In the genomic region with DNA sequence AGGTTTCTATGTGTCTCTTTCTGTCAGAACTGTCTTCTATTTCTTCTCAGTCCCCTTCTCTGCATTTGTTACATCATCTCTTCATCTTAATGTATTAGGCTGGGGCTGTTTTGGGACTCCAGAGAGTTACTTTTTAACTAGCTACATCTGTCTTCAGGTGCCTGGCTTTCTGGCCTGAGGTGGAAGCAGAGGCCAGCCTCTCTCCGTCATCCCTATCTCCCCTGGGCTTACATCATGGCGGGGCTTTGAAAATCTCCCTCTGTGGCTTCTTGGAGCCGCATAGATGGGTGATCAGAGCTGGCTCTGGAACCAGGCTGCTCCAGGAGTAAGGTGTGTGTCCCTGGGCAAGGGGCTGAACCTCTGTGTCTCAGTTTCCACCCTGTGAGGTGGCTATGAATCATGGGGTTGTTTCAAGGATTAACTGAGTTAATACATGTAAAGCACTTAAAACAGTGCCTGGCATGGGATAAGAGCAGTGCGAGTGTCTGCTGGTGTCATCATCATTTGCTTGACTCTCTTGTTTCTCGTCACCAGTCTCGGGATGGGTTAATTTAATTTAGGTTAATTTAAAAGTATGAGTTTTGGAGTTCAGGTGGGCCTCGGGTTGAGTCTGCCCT, we compare ENCODE assay signal across 8 cellular contexts. TPM values are rescaled to one million over a fixed set of nuclear protein-coding genes. Genes with fewer than 3 reads are reported as not detected.
DNase-seq lines count a peak whose midpoint lies in the region; ATAC-seq lines count a peak whose summit lies in the region.

No MANE protein-coding gene starts in this region.

- peaks cover 60% of the 10 kb centered on the region for H3K4me1 Mint-ChIP-seq in activated naive CD8-positive, alpha-beta T cell treated with anti-CD3 and anti-CD28 coated beads, Interleukin-2, amount 50 U/mL, for 24 hours
- H3K4me1 Mint-ChIP-seq in memory B cell = peaks cover 50% of the 10 kb centered on the region

- H3K27ac ChIP-seq in right cardiac atrium (ENCODE audit: low read length) = peak overlapping the region; percentile 59

- H3K4me3 Mint-ChIP-seq in activated naive CD8-positive, alpha-beta T cell treated with anti-CD3 and anti-CD28 coated beads, Interleukin-2, amount 50 U/mL, for 24 hours = peak overlapping the region; percentile 100
- H3K4me3 Mint-ChIP-seq in memory B cell = peak overlapping the region; percentile 98

- peak overlapping the region; percentile 79 for H3K4me3 ChIP-seq in right cardiac atrium (ENCODE audit: low read length)

- H3K27ac Mint-ChIP-seq in activated naive CD8-positive, alpha-beta T cell treated with anti-CD3 and anti-CD28 coated beads, Interleukin-2, amount 50 U/mL, for 24 hours = peak overlapping the region; percentile 98
- H3K27ac Mint-ChIP-seq in memory B cell = peak overlapping the region; percentile 98

- peak in 1 of 3 donors; percentile 2 for DNase-seq in right cardiac atrium
- DNase-seq in Right ventricle myocardium superior = no peak
- DNase-seq in activated naive CD8-positive, alpha-beta T cell treated with anti-CD3 and anti-CD28 coated beads, Interleukin-2, amount 50 U/mL, for 24 hours = no peak
- no peak for DNase-seq in memory B cell (ENCODE audit: low spot score in 2 of 2)
- no peak for DNase-seq in NCI-H2171 treated with DMSO at 0.1 percent for 48 hours (lab: John Stamatoyannopoulos, UW)

- H3K4me1 ChIP-seq in right cardiac atrium (ENCODE audit: control insufficient read depth, insufficient read depth, low read length) = peaks cover 5% of the 10 kb centered on the region

- no peaks in the 10 kb centered on the region for H3K27me3 ChIP-seq in right cardiac atrium (ENCODE audit: control insufficient read depth, insufficient read depth)

- no peaks in the 10 kb centered on the region for H3K9me3 Mint-ChIP-seq in activated naive CD8-positive, alpha-beta T cell treated with anti-CD3 and anti-CD28 coated beads, Interleukin-2, amount 50 U/mL, for 24 hours
- H3K9me3 Mint-ChIP-seq in memory B cell = no peaks in the 10 kb centered on the region

- WGBS in right cardiac atrium = 69% methylated on average over 7 of the region's 7 CpGs

- peaks cover 46% of the 10 kb centered on the region for H3K36me3 Mint-ChIP-seq in activated naive CD8-positive, alpha-beta T cell treated with anti-CD3 and anti-CD28 coated beads, Interleukin-2, amount 50 U/mL, for 24 hours (ENCODE audit: low read depth)
- peaks cover 25% of the 10 kb centered on the region for H3K36me3 Mint-ChIP-seq in memory B cell

- intact Hi-C loops in right cardiac atrium (cut with DNase I) (no loop called here), Right ventricle myocardium superior (cut with DNase I) (no loop called here)

- no peaks in the 10 kb centered on the region for H3K9me3 ChIP-seq in right cardiac atrium (ENCODE audit: control insufficient read depth, low read length)

- no peaks in the 10 kb centered on the region for H3K27me3 Mint-ChIP-seq in activated naive CD8-positive, alpha-beta T cell treated with anti-CD3 and anti-CD28 coated beads, Interleukin-2, amount 50 U/mL, for 24 hours
- H3K27me3 Mint-ChIP-seq in memory B cell = no peaks in the 10 kb centered on the region

- ATAC-seq in right cardiac atrium (no peak), Right ventricle myocardium superior (ENCODE audit: poor library complexity) (no peak), memory B cell (ENCODE audit: low read depth) (no peak), GM19397 (IDR thresholded peaks at IDR 0.05; ENCODE audit: unreplicated experiment) (no peak), HG03469 (IDR thresholded peaks at IDR 0.05; ENCODE audit: unreplicated experiment) (no peak), HG03108 (IDR thresholded peaks at IDR 0.05; ENCODE audit: unreplicated experiment) (no peak)
- no peak for ATAC-seq in activated naive CD8-positive, alpha-beta T cell treated with anti-CD3 and anti-CD28 coated beads, Interleukin-2, amount 50 U/mL, for 24 hours

RNA-seq across cellular contexts. Expression of gene EPN1, which starts 2.0 kb away (rescaled TPM):
- total RNA-seq in right cardiac atrium (100 to 1,000 TPM; 175 to 232 (median 208) TPM), Right ventricle myocardium superior (223 TPM)
- polyA plus RNA-seq in right cardiac atrium = 187 TPM

RNA-seq across cellular contexts. Expression of gene U2AF2, which starts 22.2 kb away (rescaled TPM):
- 100 to 1,000 TPM in 1 of 4 donors, 10 to 100 TPM in 3; 87.5 to 101 (median 90.4) TPM for total RNA-seq in right cardiac atrium
- 76.0 TPM for polyA plus RNA-seq in right cardiac atrium
- total RNA-seq in Right ventricle myocardium superior = 75.1 TPM

RNA-seq across cellular contexts. Expression of gene CCDC106, which starts 29.0 kb away (rescaled TPM):
- total RNA-seq in right cardiac atrium = 10 to 100 TPM; 23.6 to 26.6 (median 24.3) TPM
- polyA plus RNA-seq in right cardiac atrium = 30.4 TPM
- total RNA-seq in Right ventricle myocardium superior = 20.5 TPM

RNA-seq across cellular contexts. Expression of gene ZNF581, which starts 33.5 kb away (rescaled TPM):
- 10 to 100 TPM in 1 of 4 donors, 1 to 10 TPM in 3; 7.7 to 12.5 (median 9.3) TPM for total RNA-seq in right cardiac atrium
- 6.3 TPM for polyA plus RNA-seq in right cardiac atrium
- total RNA-seq in Right ventricle myocardium superior = 7.1 TPM

RNA-seq across cellular contexts. Expression of gene ZNF580, which starts 36.2 kb away (rescaled TPM):
- total RNA-seq in right cardiac atrium = 10 to 100 TPM; 23.7 to 32.0 (median 28.9) TPM
- polyA plus RNA-seq in right cardiac atrium = 18.7 TPM
- total RNA-seq in Right ventricle myocardium superior = 11.9 TPM
